In the genomic region with DNA sequence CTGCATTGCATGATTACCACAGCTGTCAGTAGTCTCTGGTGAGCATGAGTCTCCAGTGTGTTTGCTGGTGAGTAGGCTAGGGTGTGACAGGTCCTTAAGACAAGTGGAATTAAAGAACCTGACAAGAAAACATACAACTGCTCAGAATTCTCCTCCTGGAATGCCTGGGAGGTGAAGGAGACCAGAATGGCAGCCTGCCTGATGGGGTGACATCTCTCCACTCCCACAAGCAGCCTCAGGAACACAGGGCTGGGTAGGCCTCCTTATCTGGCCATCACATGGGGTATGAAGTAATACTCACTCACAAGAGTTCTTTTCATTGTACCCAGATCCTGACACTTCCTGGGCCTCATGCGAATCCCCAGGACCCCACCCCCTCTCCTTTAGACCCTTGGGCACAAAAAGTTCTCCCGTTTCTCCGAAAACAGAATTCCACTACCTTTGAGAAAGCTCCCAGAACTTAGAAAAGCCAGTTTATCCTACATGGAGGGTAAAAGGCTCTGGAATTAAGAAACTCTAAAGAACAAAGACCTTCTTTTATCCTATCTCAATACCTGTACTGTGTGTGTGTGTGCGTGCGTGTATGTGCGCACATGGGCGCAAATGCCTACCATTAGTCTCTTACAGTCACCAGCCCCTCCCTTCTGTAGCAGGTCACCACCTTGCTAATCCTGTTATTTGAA, we compare ENCODE assay signal across 1 cellular context.
TF ChIP-seq lines count a peak whose summit lies in the region.

No MANE protein-coding gene starts in this region.

TF ChIP-seq in K562, 482 proteins besides CTCF, POLR2A, EP300 and RAD21 (continued from another document and continues in another):
- no peak for TF ChIP-seq E2F5 (CRISPR knock-in tag; IDR thresholded peaks at IDR 0.05)
- peak; percentile 41 for TF ChIP-seq MEIS2 (IDR thresholded peaks at IDR 0.05; ENCODE audit: partially characterized antibody)
- no peak for TF ChIP-seq POLR2AphosphoS2 (IDR thresholded peaks at IDR 0.05; ENCODE audit: low read length)
- no peak for TF ChIP-seq HDGF (IDR thresholded peaks at IDR 0.05)
- TF ChIP-seq RBM34 (IDR thresholded peaks at IDR 0.05; ENCODE audit: borderline replicate concordance, insufficient read depth, low read length) = no peak
- TF ChIP-seq SETDB1 (IDR thresholded peaks at IDR 0.05; ENCODE audit: low read length) = no peak
- no peak for TF ChIP-seq SAFB2 (IDR thresholded peaks at IDR 0.05; ENCODE audit: borderline replicate concordance, low read depth, low read length, severe bottlenecking)
- peak; percentile 81 for TF ChIP-seq ZNF589 (CRISPR knock-in tag; IDR thresholded peaks at IDR 0.05; ENCODE audit: low read depth)
- no peak for TF ChIP-seq TAL1 (IDR thresholded peaks at IDR 0.05)
- no peak for TF ChIP-seq NCOA1 (IDR thresholded peaks at IDR 0.05; ENCODE audit: low read depth)
- no peak for TF ChIP-seq CBX2 (IDR thresholded peaks at IDR 0.05; ENCODE audit: insufficient read depth, low read length, poor library complexity, severe bottlenecking)
- TF ChIP-seq, protein P1, sequence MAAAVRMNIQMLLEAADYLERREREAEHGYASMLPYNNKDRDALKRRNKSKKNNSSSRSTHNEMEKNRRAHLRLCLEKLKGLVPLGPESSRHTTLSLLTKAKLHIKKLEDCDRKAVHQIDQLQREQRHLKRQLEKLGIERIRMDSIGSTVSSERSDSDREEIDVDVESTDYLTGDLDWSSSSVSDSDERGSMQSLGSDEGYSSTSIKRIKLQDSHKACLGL (CRISPR knock-in tag; IDR thresholded peaks at IDR 0.05; ENCODE audit: borderline replicate concordance, poor library complexity, severe bottlenecking) = no peak
- no peak for TF ChIP-seq U2AF1 (optimal IDR thresholded peaks at IDR 0.05; ENCODE audit: low read depth, low read length)
- TF ChIP-seq MEF2D (tag; conservative IDR thresholded peaks at IDR 0.05; ENCODE audit: low read depth) = no peak
- peak; percentile 33; the same call in 1 of the 2 replicates for TF ChIP-seq EP400 (IDR thresholded peaks at IDR 0.05)
- no peak for TF ChIP-seq TBL1XR1 (IDR thresholded peaks at IDR 0.05; ENCODE audit: low read length in 2 of 2)
- TF ChIP-seq ZBTB43 (CRISPR knock-in tag; IDR thresholded peaks at IDR 0.05) = no peak
- no peak for TF ChIP-seq BRD4 (IDR thresholded peaks at IDR 0.05)
- TF ChIP-seq CBFA2T2 (conservative IDR thresholded peaks at IDR 0.05) = peak; percentile 3; the same call in 1 of the 2 replicates
- no peak for TF ChIP-seq FOSL1 (tag; conservative IDR thresholded peaks at IDR 0.05)
- peak; percentile 65; the same call in 1 of the 2 replicates for TF ChIP-seq SOX6 (IDR thresholded peaks at IDR 0.05)
- no peak for TF ChIP-seq ILK (tag; IDR thresholded peaks at IDR 0.05; ENCODE audit: borderline replicate concordance, low read depth)
- TF ChIP-seq, protein P2, sequence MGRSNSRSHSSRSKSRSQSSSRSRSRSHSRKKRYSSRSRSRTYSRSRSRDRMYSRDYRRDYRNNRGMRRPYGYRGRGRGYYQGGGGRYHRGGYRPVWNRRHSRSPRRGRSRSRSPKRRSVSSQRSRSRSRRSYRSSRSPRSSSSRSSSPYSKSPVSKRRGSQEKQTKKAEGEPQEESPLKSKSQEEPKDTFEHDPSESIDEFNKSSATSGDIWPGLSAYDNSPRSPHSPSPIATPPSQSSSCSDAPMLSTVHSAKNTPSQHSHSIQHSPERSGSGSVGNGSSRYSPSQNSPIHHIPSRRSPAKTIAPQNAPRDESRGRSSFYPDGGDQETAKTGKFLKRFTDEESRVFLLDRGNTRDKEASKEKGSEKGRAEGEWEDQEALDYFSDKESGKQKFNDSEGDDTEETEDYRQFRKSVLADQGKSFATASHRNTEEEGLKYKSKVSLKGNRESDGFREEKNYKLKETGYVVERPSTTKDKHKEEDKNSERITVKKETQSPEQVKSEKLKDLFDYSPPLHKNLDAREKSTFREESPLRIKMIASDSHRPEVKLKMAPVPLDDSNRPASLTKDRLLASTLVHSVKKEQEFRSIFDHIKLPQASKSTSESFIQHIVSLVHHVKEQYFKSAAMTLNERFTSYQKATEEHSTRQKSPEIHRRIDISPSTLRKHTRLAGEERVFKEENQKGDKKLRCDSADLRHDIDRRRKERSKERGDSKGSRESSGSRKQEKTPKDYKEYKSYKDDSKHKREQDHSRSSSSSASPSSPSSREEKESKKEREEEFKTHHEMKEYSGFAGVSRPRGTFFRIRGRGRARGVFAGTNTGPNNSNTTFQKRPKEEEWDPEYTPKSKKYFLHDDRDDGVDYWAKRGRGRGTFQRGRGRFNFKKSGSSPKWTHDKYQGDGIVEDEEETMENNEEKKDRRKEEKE (IDR thresholded peaks at IDR 0.05; ENCODE audit: borderline replicate concordance in 1 of 2, control insufficient read depth in 1 of 2, low read depth in 2 of 2, low read length in 1 of 2) = no peak
- no peak for TF ChIP-seq SIRT6 (IDR thresholded peaks at IDR 0.05; ENCODE audit: low read depth, low read length)
- peak; percentile 43 to 71; a peak in 3 of 4 replicates for TF ChIP-seq TRIM24 (IDR thresholded peaks at IDR 0.05)
- no peak for TF ChIP-seq NKRF (IDR thresholded peaks at IDR 0.05; ENCODE audit: borderline replicate concordance)
- peak; percentile 39; the same call in 1 of the 2 replicates for TF ChIP-seq TCF3 (CRISPR knock-in tag; IDR thresholded peaks at IDR 0.05)
- no peak for TF ChIP-seq LCOR (CRISPR knock-in tag; IDR thresholded peaks at IDR 0.05)
- TF ChIP-seq, protein P3, sequence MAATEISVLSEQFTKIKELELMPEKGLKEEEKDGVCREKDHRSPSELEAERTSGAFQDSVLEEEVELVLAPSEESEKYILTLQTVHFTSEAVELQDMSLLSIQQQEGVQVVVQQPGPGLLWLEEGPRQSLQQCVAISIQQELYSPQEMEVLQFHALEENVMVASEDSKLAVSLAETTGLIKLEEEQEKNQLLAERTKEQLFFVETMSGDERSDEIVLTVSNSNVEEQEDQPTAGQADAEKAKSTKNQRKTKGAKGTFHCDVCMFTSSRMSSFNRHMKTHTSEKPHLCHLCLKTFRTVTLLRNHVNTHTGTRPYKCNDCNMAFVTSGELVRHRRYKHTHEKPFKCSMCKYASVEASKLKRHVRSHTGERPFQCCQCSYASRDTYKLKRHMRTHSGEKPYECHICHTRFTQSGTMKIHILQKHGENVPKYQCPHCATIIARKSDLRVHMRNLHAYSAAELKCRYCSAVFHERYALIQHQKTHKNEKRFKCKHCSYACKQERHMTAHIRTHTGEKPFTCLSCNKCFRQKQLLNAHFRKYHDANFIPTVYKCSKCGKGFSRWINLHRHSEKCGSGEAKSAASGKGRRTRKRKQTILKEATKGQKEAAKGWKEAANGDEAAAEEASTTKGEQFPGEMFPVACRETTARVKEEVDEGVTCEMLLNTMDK (IDR thresholded peaks at IDR 0.05; ENCODE audit: borderline replicate concordance, insufficient read depth, low read depth, low read length, poor library complexity, severe bottlenecking) = no peak
- no peak for TF ChIP-seq ZNF324 (CRISPR knock-in tag; IDR thresholded peaks at IDR 0.05)
- peak; percentile 60; the same call in 1 of the 2 replicates for TF ChIP-seq EHMT2 (IDR thresholded peaks at IDR 0.05)
- peak; percentile 68 for TF ChIP-seq LEF1 (IDR thresholded peaks at IDR 0.05)
- TF ChIP-seq, protein P4, sequence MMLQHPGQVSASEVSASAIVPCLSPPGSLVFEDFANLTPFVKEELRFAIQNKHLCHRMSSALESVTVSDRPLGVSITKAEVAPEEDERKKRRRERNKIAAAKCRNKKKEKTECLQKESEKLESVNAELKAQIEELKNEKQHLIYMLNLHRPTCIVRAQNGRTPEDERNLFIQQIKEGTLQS (IDR thresholded peaks at IDR 0.05) = peak; percentile 59
- TF ChIP-seq, protein P4 (CRISPR knock-in tag; conservative IDR thresholded peaks at IDR 0.05) = no peak
- TF ChIP-seq RB1 (IDR thresholded peaks at IDR 0.05; ENCODE audit: low read depth) = no peak
- no peak for TF ChIP-seq BDP1 (IDR thresholded peaks at IDR 0.05; ENCODE audit: insufficient read depth, insufficient read length)
- TF ChIP-seq NBN (IDR thresholded peaks at IDR 0.05; ENCODE audit: low read depth) = no peak
- no peak for TF ChIP-seq CHD1 (IDR thresholded peaks at IDR 0.05; ENCODE audit: low read length)
- TF ChIP-seq MED1 (CRISPR knock-in tag; IDR thresholded peaks at IDR 0.05; ENCODE audit: borderline replicate concordance) = no peak
- TF ChIP-seq, protein P5, sequence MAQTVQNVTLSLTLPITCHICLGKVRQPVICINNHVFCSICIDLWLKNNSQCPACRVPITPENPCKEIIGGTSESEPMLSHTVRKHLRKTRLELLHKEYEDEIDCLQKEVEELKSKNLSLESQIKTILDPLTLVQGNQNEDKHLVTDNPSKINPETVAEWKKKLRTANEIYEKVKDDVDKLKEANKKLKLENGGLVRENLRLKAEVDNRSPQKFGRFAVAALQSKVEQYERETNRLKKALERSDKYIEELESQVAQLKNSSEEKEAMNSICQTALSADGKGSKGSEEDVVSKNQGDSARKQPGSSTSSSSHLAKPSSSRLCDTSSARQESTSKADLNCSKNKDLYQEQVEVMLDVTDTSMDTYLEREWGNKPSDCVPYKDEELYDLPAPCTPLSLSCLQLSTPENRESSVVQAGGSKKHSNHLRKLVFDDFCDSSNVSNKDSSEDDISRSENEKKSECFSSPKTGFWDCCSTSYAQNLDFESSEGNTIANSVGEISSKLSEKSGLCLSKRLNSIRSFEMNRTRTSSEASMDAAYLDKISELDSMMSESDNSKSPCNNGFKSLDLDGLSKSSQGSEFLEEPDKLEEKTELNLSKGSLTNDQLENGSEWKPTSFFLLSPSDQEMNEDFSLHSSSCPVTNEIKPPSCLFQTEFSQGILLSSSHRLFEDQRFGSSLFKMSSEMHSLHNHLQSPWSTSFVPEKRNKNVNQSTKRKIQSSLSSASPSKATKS (CRISPR knock-in tag; IDR thresholded peaks at IDR 0.05) = no peak
- no peak for TF ChIP-seq ARID4B (CRISPR knock-in tag; IDR thresholded peaks at IDR 0.05)
- TF ChIP-seq GTF2A2 (tag; IDR thresholded peaks at IDR 0.05) = no peak
- no peak for TF ChIP-seq PML (IDR thresholded peaks at IDR 0.05; ENCODE audit: low read length)
- no peak for TF ChIP-seq ILF3 (IDR thresholded peaks at IDR 0.05; ENCODE audit: borderline replicate concordance)
- no peak for TF ChIP-seq COPS2 (conservative IDR thresholded peaks at IDR 0.05)
